20 cellular contexts compared by ENCODE assay signal in genomic region chr17:43560461-43561427, GRCh38.
"Had no signal": no experiment of that assay in that cellular context is flagged by ENCODE, and none has a peak within 500 bp of the region (broad histone marks: within the 10 kb centered on the region; RNA-seq: fewer than 3 reads in every experiment).

No MANE protein-coding gene starts in this region.

- H3K36me3 ChIP-seq: lower lobe of right lung, neutrophil, right lobe of liver, transverse colon, vagina had no signal

- H3K9ac ChIP-seq: parathyroid adenoma had no signal

- H3K27me3 ChIP-seq: right lobe of liver, vagina had no signal

- H3K4me3 ChIP-seq: lower lobe of right lung, right lobe of liver, smooth muscle cell, transverse colon, vagina had no signal

- H3K27ac ChIP-seq: lower lobe of right lung, neutrophil, parathyroid adenoma, right lobe of liver, transverse colon, vagina had no signal

- H3K4me2 ChIP-seq: smooth muscle cell had no signal

- H3K9me3 ChIP-seq: lower lobe of right lung, neutrophil, right lobe of liver, transverse colon, vagina had no signal

- FAIRE-seq: bronchial epithelial cell, frontal cortex had no signal

- DNase-seq: activated CD4-positive, alpha-beta T cell treated with anti-CD3 and anti-CD28 coated beads for 4 hours; activated CD8-positive, alpha-beta memory T cell treated with anti-CD3 and anti-CD28 coated beads, Interleukin-2, amount 50 U/mL, for 4 hours; activated effector memory CD4-positive, alpha-beta T cell treated with anti-CD3 and anti-CD28 coated beads, Interleukin-2, amount 50 U/mL, for 16 hours; activated T-cell treated with anti-CD3 and anti-CD28 coated beads, Interleukin-2, amount 50 U/mL, for 4 hours; cerebellar nuclear complex; cortex of kidney; hypothalamus; islet precursor cell; lower lobe of right lung; natural killer cell; right lobe of liver; stimulated activated CD4-positive, alpha-beta T cell treated with anti-CD3 and anti-CD28 coated beads, Interleukin-4, amount 100 ng/mL, for 4 hours; stimulated activated naive CD4-positive, alpha-beta T cell; transverse colon had no signal

- H2AFZ ChIP-seq: parathyroid adenoma had no signal

- ATAC-seq: lower lobe of right lung had no signal

- H3K4me1 ChIP-seq: parathyroid adenoma had no signal
